8 cellular contexts compared by ENCODE assay signal in the genomic region with DNA sequence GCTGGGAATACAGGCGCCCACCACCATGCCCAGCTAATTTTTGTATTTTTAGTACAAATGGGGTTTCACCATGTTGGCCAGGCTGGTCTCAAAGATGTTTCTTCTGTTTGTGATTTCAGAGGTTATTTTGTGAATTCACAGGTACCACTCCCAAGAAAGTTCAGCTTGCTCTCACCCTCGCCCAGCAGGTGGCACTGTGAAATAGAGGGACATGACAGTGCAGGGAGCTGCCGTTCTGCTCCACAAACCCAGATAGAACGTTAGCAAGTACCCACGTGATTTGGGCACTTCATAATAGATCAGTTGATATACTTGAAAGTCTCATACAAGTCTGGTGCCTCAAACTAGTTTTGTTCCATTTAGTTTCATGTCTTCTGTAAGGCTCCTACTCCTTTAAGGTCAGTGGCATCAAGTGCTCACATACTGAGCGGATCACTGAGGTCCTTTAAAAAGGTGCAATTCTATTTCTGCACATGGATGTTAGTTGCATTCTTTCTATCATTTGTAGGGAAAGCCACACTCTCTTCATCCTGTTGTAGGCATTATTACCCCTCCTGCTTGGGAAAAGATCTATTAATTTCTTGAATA. TPM values are rescaled to one million over a fixed set of nuclear protein-coding genes. Genes with fewer than 3 reads are reported as not detected.
DNase-seq lines count a peak whose midpoint lies in the region; ATAC-seq and TF ChIP-seq lines count a peak whose summit lies in the region.

No MANE protein-coding gene starts in this region.

- H3K9me2 ChIP-seq in PC-3 (replicated peaks; ENCODE audit: low read length): no peaks in the 10 kb centered on the region
- no peaks in the 10 kb centered on the region for H3K9me2 ChIP-seq in neural cell (ENCODE audit: insufficient read depth, low read length)

- no peaks in the 10 kb centered on the region for H3K36me3 Mint-ChIP-seq in CD8-positive, alpha-beta T cell

- H3K27me3 ChIP-seq in CD8-positive, alpha-beta T cell (ENCODE audit: insufficient read depth, low read length): no peaks in the 10 kb centered on the region
- H3K27me3 ChIP-seq in PC-3 (ENCODE audit: low read length): no peaks in the 10 kb centered on the region
- no peaks in the 10 kb centered on the region for H3K27me3 ChIP-seq in neural cell (ENCODE audit: insufficient read depth, low read depth, low read length)

- H2AFZ ChIP-seq in PC-3 (ENCODE audit: low read length) (0 out of 2 replicates have a peak overlapping the region, but pooled peaks have one; percentile 48), neural cell (ENCODE audit: low read depth, low read length) (no peak overlapping the region)

- H3K79me2 ChIP-seq in PC-3 (ENCODE audit: low read length) (no peaks in the 10 kb centered on the region), neural cell (replicated peaks; ENCODE audit: insufficient read depth, low read length) (no peaks in the 10 kb centered on the region)

- peak; percentile 68 for TF ChIP-seq CTCF in CD8-positive, alpha-beta T cell (IDR thresholded peaks at IDR 0.05)
- peak; percentile 94 for TF ChIP-seq CTCF in PC-3 (conservative IDR thresholded peaks at IDR 0.05; ENCODE audit: low read depth, low read length)
- TF ChIP-seq CTCF in neural cell (IDR thresholded peaks at IDR 0.05; ENCODE audit: poor library complexity, severe bottlenecking): peak; percentile 20

- no peaks in the 10 kb centered on the region for H4K20me1 ChIP-seq in PC-3 (ENCODE audit: low read length)
- H4K20me1 ChIP-seq in neural cell (ENCODE audit: insufficient read depth): no peaks in the 10 kb centered on the region

- no peaks in the 10 kb centered on the region for H3K36me3 ChIP-seq in CD8-positive, alpha-beta T cell (ENCODE audit: insufficient read depth, low read length)
- H3K36me3 ChIP-seq in PC-3 (ENCODE audit: low read depth, low read length): no peaks in the 10 kb centered on the region
- H3K36me3 ChIP-seq in neural cell (ENCODE audit: insufficient read depth, low read length): no peaks in the 10 kb centered on the region

- H3F3A ChIP-seq in PC-3 (ENCODE audit: low read length, unreplicated experiment): no peaks in the 10 kb centered on the region
- H3F3A ChIP-seq in neural cell (ENCODE audit: insufficient read depth, low read length, poor library complexity, severe bottlenecking): no peaks in the 10 kb centered on the region

- H3K27ac ChIP-seq in CD8-positive, alpha-beta T cell (ENCODE audit: low read depth, low read length): no peak overlapping the region
- H3K27ac ChIP-seq in PC-3 (ENCODE audit: low read length) (no peak overlapping the region), neural cell (ENCODE audit: low read length) (no peak overlapping the region)

- H3K4me2 ChIP-seq in PC-3 (ENCODE audit: low read length) (no peak overlapping the region), neural cell (ENCODE audit: low read length) (no peak overlapping the region)

- no peaks in the 10 kb centered on the region for H3K27me3 Mint-ChIP-seq in CD8-positive, alpha-beta T cell (ENCODE audit: low read depth)

- CTCF ChIA-PET in CD8-positive, alpha-beta T cell (lab: Charles Lee): interaction anchor here (0.6 to 2.5 kb wide), 22 partner anchors 8 to 608 kb away, joined by 3 to 26 read pairs (median 4); partner anchors contain the start of gene TBC1D23
- CTCF ChIA-PET in PC-3 (lab: Charles Lee): interaction anchor here (0.5 to 2.2 kb wide), 11 partner anchors 11 to 237 kb away, joined by 3 to 32 read pairs (median 3); no protein-coding TSS in a partner anchor

- BruUV-seq in PC-3 (replicated peaks; lab: Mats Ljungman, UMichigan): no TSS peak

- no peak for TF ChIP-seq EP300 in neural cell (conservative IDR thresholded peaks at IDR 0.05; ENCODE audit: poor library complexity, severe bottlenecking)

- no peak for TF ChIP-seq RAD21 in neural cell (conservative IDR thresholded peaks at IDR 0.05)

- H3K9me3 ChIP-seq in CD8-positive, alpha-beta T cell (ENCODE audit: low read length): no peaks in the 10 kb centered on the region
- no peaks in the 10 kb centered on the region for H3K9me3 ChIP-seq in PC-3 (ENCODE audit: low read length)
- no peaks in the 10 kb centered on the region for H3K9me3 ChIP-seq in neural cell (ENCODE audit: low read length)

- no peak overlapping the region for H3K27ac Mint-ChIP-seq in CD8-positive, alpha-beta T cell

- no peak overlapping the region for H3K4me3 Mint-ChIP-seq in CD8-positive, alpha-beta T cell

- H3K4me3 ChIP-seq in CD8-positive, alpha-beta T cell (ENCODE audit: low read depth, low read length): no peak overlapping the region
- no peak overlapping the region for H3K4me3 ChIP-seq in PC-3 (ENCODE audit: low read length)
- H3K4me3 ChIP-seq in neural cell (ENCODE audit: low read length): no peak overlapping the region

- H3K9me3 Mint-ChIP-seq in CD8-positive, alpha-beta T cell: no peaks in the 10 kb centered on the region

- H3K4me1 Mint-ChIP-seq in CD8-positive, alpha-beta T cell (ENCODE audit: low read depth): peaks cover 25% of the 10 kb centered on the region

- intact Hi-C loops in CD8-positive, alpha-beta T cell (cut with DNase I, micrococcal nuclease): loop anchor here (1.0 to 10.0 kb wide), 5 partner anchors 185 to 522 kb away; no protein-coding TSS in a partner anchor
- intact Hi-C loops in PC-3 (cut with micrococcal nuclease): loop anchor here (1.0 to 2.0 kb wide), 8 partner anchors 18 to 242 kb away; no protein-coding TSS in a partner anchor

- peaks cover 16% of the 10 kb centered on the region for H3K4me1 ChIP-seq in CD8-positive, alpha-beta T cell (ENCODE audit: insufficient read depth, low read length)
- H3K4me1 ChIP-seq in PC-3 (ENCODE audit: insufficient read depth, low read length): peaks cover 43% of the 10 kb centered on the region

- DNase-seq in CD8-positive, alpha-beta T cell: peak; percentile 48 to 80 (median 73)
- DNase-seq in HuH-7.5 (ENCODE audit: low spot score) (peak; percentile 42), PC-3 (peak; percentile 90), activated T-cell treated with anti-CD3 and anti-CD28 coated beads for 4 hours (peak; percentile 71), fibroblast of gingiva (ENCODE audit: low read depth) (peak; percentile 71)
- DNase-seq in stimulated activated naive CD8-positive, alpha-beta T cell treated with anti-CD3 and anti-CD28 coated beads, Interleukin-15, Interleukin-2, amounts not matched to agents 100 U/mL and 50 U/mL, for 24 hours: peak; percentile 85

- H3K9ac ChIP-seq in PC-3 (ENCODE audit: low read length) (no peak overlapping the region), neural cell (ENCODE audit: low read length) (no peak overlapping the region)

- ATAC-seq in CD8-positive, alpha-beta T cell: peak; percentile 99
- ATAC-seq in GM21367 (IDR thresholded peaks at IDR 0.05; ENCODE audit: unreplicated experiment) (peak; percentile 69), PC-3 (peak; percentile 79)
- peak; percentile 86 for ATAC-seq in stimulated activated naive CD8-positive, alpha-beta T cell treated with anti-CD3 and anti-CD28 coated beads, Interleukin-15, Interleukin-2, amounts not matched to agents 100 U/mL and 50 U/mL, for 24 hours

- POLR2A ChIA-PET in CD8-positive, alpha-beta T cell (lab: Charles Lee): interaction anchor here (1.5 kb wide), 1 partner anchor 185 kb away, joined by 7 read pairs; no protein-coding TSS in a partner anchor
- POLR2A ChIA-PET in PC-3 (lab: Charles Lee; ENCODE audit: unreplicated experiment): interaction anchor here (0.5 to 1.0 kb wide), 2 partner anchors 186 to 213 kb away, joined by 3 to 6 read pairs; no protein-coding TSS in a partner anchor

TF ChIP-seq in neural cell, 6 proteins besides CTCF, POLR2A, EP300 and RAD21:
- TF ChIP-seq EZH2 (IDR thresholded peaks at IDR 0.05; ENCODE audit: borderline replicate concordance, insufficient read depth, low read length, poor library complexity, severe bottlenecking) (no peak), POLR2AphosphoS5 (IDR thresholded peaks at IDR 0.05) (no peak), SMC3 (conservative IDR thresholded peaks at IDR 0.05; ENCODE audit: poor library complexity) (no peak), REST (IDR thresholded peaks at IDR 0.05; ENCODE audit: borderline replicate concordance) (no peak), MXI1 (conservative IDR thresholded peaks at IDR 0.05; ENCODE audit: poor library complexity, severe bottlenecking) (no peak), TAF1 (IDR thresholded peaks at IDR 0.05; ENCODE audit: low read depth) (no peak)

RNA-seq across cellular contexts. Expression of gene FILIP1L, which starts 45.4 kb away (rescaled TPM):
- under 1 TPM; 0.11 to 0.14 TPM for total RNA-seq in CD8-positive, alpha-beta T cell
- total RNA-seq in PC-3 (2014; rRNA removed): not detected in 2 replicates
- 0.27 and 0.36 TPM in 2 replicates for polyA plus RNA-seq in neural cell
- polyA minus RNA-seq in neural cell: 2.7 and 5.6 TPM in 2 replicates

Comparison
In these comparisons a context has a peak if more than half of its experiments do, and no peak if none do; other contexts are left out.
1. CTCF ChIP-seq: peak in every context shown above with its lines; median percentile 94 in PC-3; 68 in CD8-positive, alpha-beta T cell; 20 in neural cell.